In genomic region chr3:101898752-101899169, GRCh38 we compare ENCODE assay signal across 8 cellular contexts.
DNase-seq lines count a peak whose midpoint lies in the region; ATAC-seq lines count a peak whose summit lies in the region.

No MANE protein-coding gene starts in this region.

- ATAC-seq in GM18517 (IDR thresholded peaks at IDR 0.05; ENCODE audit: unreplicated experiment) (peak; percentile 88), GM21786 (IDR thresholded peaks at IDR 0.05; ENCODE audit: unreplicated experiment) (peak; percentile 92), HG03575 (IDR thresholded peaks at IDR 0.05; ENCODE audit: extremely low read depth, insufficient number of reproducible peaks, low FRiP score, unreplicated experiment) (peak; percentile 75)

- DNase-seq in inferior parietal cortex (ENCODE audit: extremely low spot score) (peak; percentile 12), NCI-H526 treated with DMSO at 0.1 percent for 48 hours (lab: John Stamatoyannopoulos, UW) (no peak), HAP-1 (ENCODE audit: low spot score in 2 of 2) (no peak), NCI-H446 (lab: John Stamatoyannopoulos, UW) (no peak), SW480 (ENCODE audit: low spot score) (no peak)

- H3K36me3 ChIP-seq in HAP-1 (replicated peaks), result no peaks in the 10 kb centered on the region

- in situ Hi-C loops in HAP-1 (cut with MboI; ENCODE audit: low sequenced_read_pairs), result no loop called here

- H3K4me1 ChIP-seq in HAP-1, result no peaks in the 10 kb centered on the region

- H3K27me3 ChIP-seq in HAP-1 (ENCODE audit: low read depth), result no peaks in the 10 kb centered on the region

- no peak overlapping the region for H3K4me3 ChIP-seq in HAP-1

- no peaks in the 10 kb centered on the region for H3K9me3 ChIP-seq in HAP-1
